Comparison of ENCODE assay signal across 18 cellular contexts in genomic region chr9:95495988-95496387, GRCh38. TPM values are rescaled to one million over a fixed set of nuclear protein-coding genes. Genes with fewer than 3 reads are reported as not detected.
A peak's percentile ranks its signal among the peaks of the same experiment; 100 is the strongest.
DNase-seq lines count a peak whose midpoint lies in the region; ATAC-seq, FAIRE-seq and TF ChIP-seq lines count a peak whose summit lies in the region.
"Had no signal": no experiment of that assay in that cellular context is flagged by ENCODE, and none has a peak within 500 bp of the region (broad histone marks: within the 10 kb centered on the region; RNA-seq: fewer than 3 reads in every experiment).

No MANE protein-coding gene starts in this region.

- no peaks in the 10 kb centered on the region for H3K36me3 Mint-ChIP-seq in natural killer cell
- H3K36me3 Mint-ChIP-seq: activated naive CD4-positive, alpha-beta T cell treated with anti-CD3 and anti-CD28 coated beads, Interleukin-2, amount 10 ng/mL, durations not matched to agents 7 days and 5 days had no signal

- H3K36me3 ChIP-seq in BLaER1 (peaks cover 23% of the 10 kb centered on the region), IMR-90 (ENCODE audit: control insufficient read depth, insufficient read depth, low read length) (peaks cover 4% of the 10 kb centered on the region; the same call in 1 of the 2 replicates), GM12878 (ENCODE audit: control insufficient read depth in 2 of 2, insufficient read depth in 2 of 2, low read length in 1 of 2) (peaks cover 0 to 5% of the 10 kb centered on the region in 2 experiments; a peak in 1 of 4 replicates), upper lobe of left lung (no peaks in the 10 kb centered on the region)
- H3K36me3 ChIP-seq: gastrocnemius medialis had no signal

- H3K4me2 ChIP-seq in BLaER1 (peak overlapping the region; percentile 85), IMR-90 (ENCODE audit: low read depth, low read length) (no peak overlapping the region), GM12878 (ENCODE audit: control insufficient read depth, insufficient read depth) (peak overlapping the region; percentile 95)

- no peak overlapping the region for H4K8ac ChIP-seq in IMR-90 (ENCODE audit: low read depth in 2 of 2, low read length in 2 of 2)

- TF ChIP-seq EP300 in GM12878 (IDR thresholded peaks at IDR 0.05; ENCODE audit: borderline replicate concordance in 1 of 2, control insufficient read depth in 1 of 2, low read depth in 2 of 2, low read length in 2 of 2) (no peak), upper lobe of left lung (IDR thresholded peaks at IDR 0.05) (no peak)

- H3K9me3 ChIP-seq in BLaER1, result no peaks in the 10 kb centered on the region
- H3K9me3 ChIP-seq in IMR-90 (ENCODE audit: control insufficient read depth, insufficient read depth, low read length), result no peaks in the 10 kb centered on the region
- no peaks in the 10 kb centered on the region for H3K9me3 ChIP-seq in GM12878 (replicated peaks; ENCODE audit: control insufficient read depth, insufficient read depth, low read length)
- H3K9me3 ChIP-seq in upper lobe of left lung, result no peaks in the 10 kb centered on the region
- H3K9me3 ChIP-seq: gastrocnemius medialis had no signal

- H3K18ac ChIP-seq in IMR-90 (ENCODE audit: low read depth, low read length), result no peak overlapping the region

- H3K79me2 ChIP-seq in GM12878 (ENCODE audit: control insufficient read depth, insufficient read depth, low read length), result peaks cover 11% of the 10 kb centered on the region

- SMC1A ChIA-PET in GM12878 (lab: Charles Lee; ENCODE audit: uncharacterized antibody, unreplicated experiment), result interaction anchor here (1.1 to 1.9 kb wide), 4 partner anchors 9 to 33 kb away, joined by 3 to 9 read pairs (median 6); no protein-coding TSS in a partner anchor

- H2BK120ac ChIP-seq in IMR-90 (ENCODE audit: low read depth, low read length), result no peak overlapping the region

- no peaks in the 10 kb centered on the region for H3K27me3 ChIP-seq in BLaER1
- H3K27me3 ChIP-seq in IMR-90 (ENCODE audit: control insufficient read depth, insufficient read depth, low read length), result no peaks in the 10 kb centered on the region
- no peaks in the 10 kb centered on the region for H3K27me3 ChIP-seq in GM12878 (replicated peaks in 1 of 2; ENCODE audit: control insufficient read depth in 2 of 2, insufficient read depth in 2 of 2, low read length in 1 of 2)
- H3K27me3 ChIP-seq in upper lobe of left lung, result no peaks in the 10 kb centered on the region
- H3K27me3 ChIP-seq: gastrocnemius medialis had no signal

- H3K9ac ChIP-seq in BLaER1, result no peak overlapping the region
- H3K9ac ChIP-seq in IMR-90 (ENCODE audit: low read depth, low read length), result no peak overlapping the region
- H3K9ac ChIP-seq in GM12878 (ENCODE audit: control insufficient read depth, insufficient read depth, low read length), result no peak overlapping the region

- H2AFZ ChIP-seq in IMR-90 (replicated peaks; ENCODE audit: low read length, poor library complexity) (no peak overlapping the region), GM12878 (ENCODE audit: control insufficient read depth, low read depth, low read length) (no peak overlapping the region)

- H3K23ac ChIP-seq in IMR-90 (ENCODE audit: low read depth, low read length), result no peak overlapping the region

- H3K27ac Mint-ChIP-seq in natural killer cell, result peak overlapping the region; percentile 96 to 99
- H3K27ac Mint-ChIP-seq: HFFc6 had no signal

- POLR2A ChIA-PET in IMR-90 (lab: Charles Lee; ENCODE audit: unreplicated experiment) (no interaction called here), GM12878 (lab: Charles Lee) (interaction anchor here (0.7 to 2.3 kb wide), 4 partner anchors 8 to 33 kb away, joined by 3 to 17 read pairs (median 6); no protein-coding TSS in a partner anchor)

- peaks cover 0 to 9% of the 10 kb centered on the region in 2 donors for H3K27me3 Mint-ChIP-seq in natural killer cell (ENCODE audit: low read depth in 2 of 2)

- peaks cover 31 to 71% of the 10 kb centered on the region in 2 experiments; a peak in 3 of 4 replicates for H3K79me1 ChIP-seq in IMR-90 (ENCODE audit: low read depth in 1 of 2, low read length in 2 of 2)

- intact Hi-C loops in IMR-90 (cut with micrococcal nuclease) (no loop called here), GM12878 (cut with micrococcal nuclease; ENCODE audit: unreplicated experiment) (no loop called here), natural killer cell (cut with micrococcal nuclease) (loop anchor here (2.0 to 10.0 kb wide), 2 partner anchors 513 to 719 kb away; no protein-coding TSS in a partner anchor)

- no peak overlapping the region for H2BK5ac ChIP-seq in IMR-90 (ENCODE audit: low read depth, low read length, poor library complexity, severe bottlenecking)

- no peak overlapping the region for H2BK15ac ChIP-seq in IMR-90 (ENCODE audit: low read depth, low read length)

- H3K4me3 ChIP-seq in BLaER1 (no peak overlapping the region), IMR-90 (ENCODE audit: insufficient read depth, low read depth, low read length) (no peak overlapping the region), GM12878 (no peak overlapping the region), upper lobe of left lung (no peak overlapping the region)
- H3K4me3 ChIP-seq: gastrocnemius medialis had no signal

- no peaks in the 10 kb centered on the region for H3K9me3 Mint-ChIP-seq in natural killer cell
- H3K9me3 Mint-ChIP-seq: activated naive CD4-positive, alpha-beta T cell treated with anti-CD3 and anti-CD28 coated beads, Interleukin-2, amount 10 ng/mL, durations not matched to agents 7 days and 5 days; HFFc6 had no signal

- H2AK9ac ChIP-seq in IMR-90 (replicated peaks; ENCODE audit: low read depth, low read length, poor library complexity), result no peak overlapping the region

- RAD21 ChIA-PET in GM12878 (lab: Charles Lee; ENCODE audit: unreplicated experiment), result interaction anchor here (1.0 to 1.4 kb wide), 5 partner anchors 9 to 16 kb away, joined by 3 to 5 read pairs (median 3); no protein-coding TSS in a partner anchor

- CTCF ChIA-PET in IMR-90 (lab: Yijun Ruan, JAX) (interaction anchor here (0.5 to 0.7 kb wide), 4 partner anchors 45 to 1482 kb away, joined by 3 to 5 read pairs (median 4); no protein-coding TSS in a partner anchor), GM12878 (lab: Yijun Ruan, JAX) (interaction anchor here (0.8 to 1.7 kb wide), 2 partner anchors 8 to 316 kb away, joined by 3 to 7 read pairs; no protein-coding TSS in a partner anchor)

- TF ChIP-seq CTCF in IMR-90 (conservative IDR thresholded peaks at IDR 0.05; ENCODE audit: low read depth, low read length) (no peak), GM12878 (IDR thresholded peaks at IDR 0.05 in 2 of 3, conservative IDR thresholded peaks at IDR 0.05 in 1 of 3; ENCODE audit: control insufficient read depth in 2 of 3, extremely low read depth in 1 of 3, insufficient read depth in 1 of 3, low read depth in 3 of 3, low read length in 3 of 3) (no peak), natural killer cell (IDR thresholded peaks at IDR 0.05) (no peak), upper lobe of left lung (IDR thresholded peaks at IDR 0.05) (no peak)

- 0 out of 2 replicates have a peak overlapping the region, but pooled peaks have one; percentile 12 for H2AK5ac ChIP-seq in IMR-90 (ENCODE audit: low read depth, low read length)

- dilution Hi-C loops in IMR-90 (cut with HindIII; ENCODE audit: low sequenced_read_pairs, unreplicated experiment), result no loop called here

- no peak overlapping the region; the same call in 1 of the 2 replicates for H3K27ac ChIP-seq in BLaER1
- H3K27ac ChIP-seq in IMR-90 (ENCODE audit: insufficient read depth, low read length), result no peak overlapping the region
- no peak overlapping the region for H3K27ac ChIP-seq in GM12878 (ENCODE audit: control insufficient read depth, insufficient read depth)
- H3K27ac ChIP-seq in upper lobe of left lung, result no peak overlapping the region
- H3K27ac ChIP-seq: gastrocnemius medialis, WERI-Rb-1 had no signal

- H3K4me3 Mint-ChIP-seq in natural killer cell, result peak overlapping the region; percentile 98
- H3K4me3 Mint-ChIP-seq: activated naive CD4-positive, alpha-beta T cell treated with anti-CD3 and anti-CD28 coated beads, Interleukin-2, amount 10 ng/mL, durations not matched to agents 7 days and 5 days; HFFc6 had no signal

- ATAC-seq in IMR-90 (ENCODE audit: low read depth) (no peak), GM12878 (no peak), natural killer cell (no peak), upper lobe of left lung (ENCODE audit: low FRiP score in 2 of 2) (no peak)
- ATAC-seq: gastrocnemius medialis, PC-3 had no signal

- FAIRE-seq in GM12878 (lab: Jason Lieb, UNC), result no peak
- FAIRE-seq: GM12892 had no signal

- BruUV-seq in IMR-90 (replicated peaks; lab: Mats Ljungman, UMichigan) (no TSS peak), GM12878 (replicated peaks; lab: Mats Ljungman, UMichigan) (no TSS peak)

- peaks cover 88% of the 10 kb centered on the region for H4K20me1 ChIP-seq in BLaER1
- peaks cover 46% of the 10 kb centered on the region for H4K20me1 ChIP-seq in IMR-90 (ENCODE audit: insufficient read depth, low read length)
- H4K20me1 ChIP-seq in GM12878 (ENCODE audit: control insufficient read depth, insufficient read depth), result no peaks in the 10 kb centered on the region

- DNase-seq in IMR-90 (no peak), GM12878 (ENCODE audit: low read depth, low spot score) (no peak), natural killer cell (no peak), NCI-H1092 (lab: John Stamatoyannopoulos, UW) (no peak), hepatic stellate cell (ENCODE audit: low spot score) (no peak), NCI-H1930 (lab: John Stamatoyannopoulos, UW) (no peak), upper lobe of left lung (no peak)
- DNase-seq: activated naive CD4-positive, alpha-beta T cell treated with anti-CD3 and anti-CD28 coated beads, Interleukin-2, amount 10 ng/mL, durations not matched to agents 7 days and 5 days; DMS79 treated with DMSO at 0.1 percent for 48 hours; gastrocnemius medialis; HFFc6; islet precursor cell; NCI-H2029; PC-3; posterior cingulate gyrus; WERI-Rb-1 had no signal

- TF ChIP-seq POLR2A in IMR-90 (IDR thresholded peaks at IDR 0.05; ENCODE audit: low read depth, low read length) (no peak), GM12878 (IDR thresholded peaks at IDR 0.05; ENCODE audit: low read depth, low read length) (no peak), upper lobe of left lung (IDR thresholded peaks at IDR 0.05) (no peak)

- peaks cover 62 to 64% of the 10 kb centered on the region in 2 donors for H3K4me1 Mint-ChIP-seq in natural killer cell

- in situ Hi-C loops in IMR-90 (cut with MboI; ENCODE audit: low sequenced_read_pairs), result no loop called here
- in situ Hi-C loops in GM12878 (cut with MboI), result no loop called here

- H3K9me1 ChIP-seq in IMR-90 (ENCODE audit: insufficient read depth, low read length), result peaks cover 20% of the 10 kb centered on the region; the same call in 1 of the 2 replicates

- no peak overlapping the region for H3K14ac ChIP-seq in IMR-90 (replicated peaks; ENCODE audit: low read depth, low read length)

- no peak overlapping the region for H2BK20ac ChIP-seq in IMR-90 (ENCODE audit: low read depth, low read length)

- H4K91ac ChIP-seq in IMR-90 (ENCODE audit: insufficient read depth, low read depth, low read length), result peak overlapping the region; percentile 12; the same call in 1 of the 2 replicates

- H3K56ac ChIP-seq in IMR-90 (ENCODE audit: extremely low read depth, insufficient read depth, low read length), result no peak overlapping the region

- H4K5ac ChIP-seq in IMR-90 (ENCODE audit: low read depth, low read length), result no peak overlapping the region

- peaks cover 57% of the 10 kb centered on the region for H3K4me1 ChIP-seq in BLaER1
- peaks cover 24% of the 10 kb centered on the region for H3K4me1 ChIP-seq in IMR-90 (ENCODE audit: control insufficient read depth, insufficient read depth, low read length)
- H3K4me1 ChIP-seq in GM12878 (ENCODE audit: control insufficient read depth, insufficient read depth, low read length), result peaks cover 20% of the 10 kb centered on the region
- H3K4me1 ChIP-seq in upper lobe of left lung, result peaks cover 19 to 43% (median 33%) of the 10 kb centered on the region in 4 donors
- H3K4me1 ChIP-seq: gastrocnemius medialis had no signal

- TF ChIP-seq RAD21 in IMR-90 (IDR thresholded peaks at IDR 0.05; ENCODE audit: low read length) (no peak), GM12878 (IDR thresholded peaks at IDR 0.05; ENCODE audit: insufficient read depth, low read depth, low read length) (no peak)

- WGBS in IMR-90 (ENCODE audit: extremely low coverage in 2 of 2, insufficient read length in 1 of 2), 2 experiments, result 84% methylated on average over 9 of the region's 13 CpGs; no CpG with 5 or more reads in 1 of the 2 experiments
- 87% methylated on average over 13 of the region's 13 CpGs for WGBS in GM12878 (ENCODE audit: insufficient coverage, insufficient replicate concordance, low lambda C conversion rate, missing lambda C conversion rate)
- 88 to 89% methylated on average over 13 of the region's 13 CpGs for WGBS in upper lobe of left lung, 2 donors

- H3K4ac ChIP-seq in IMR-90 (ENCODE audit: low read depth, low read length), result no peak overlapping the region

RNA-seq across cellular contexts. Expression of gene PTCH1, which starts 20.8 kb away (rescaled TPM):
- total RNA-seq in IMR-90 (2012; rRNA removed) (4.1 and 5.3 TPM in 2 replicates), GM12878 (2014; rRNA removed) (1.7 and 2.9 TPM in 2 replicates), GM12878 (2014; rRNA removed; fragmentation: Illumina TruSeq; extraction: Trizol) (0.92 and 1.5 TPM in 2 replicates), GM12878 (2021) (4.0 and 5.7 TPM in 2 replicates), natural killer cell (100 to 1,000 TPM in 1 of 3 donors, 10 to 100 TPM in 2; 60.9 to 127 (median 82.1) TPM), upper lobe of left lung (10 to 100 TPM in 5 of 6 donors, 1 to 10 TPM in 1; 7.4 to 28.0 (median 13.9) TPM)
- polyA plus RNA-seq in IMR-90 (2012; rRNA removed) (5.0 and 6.0 TPM in 2 replicates), GM12878 (2011; rRNA removed) (4.8 and 6.1 TPM in 2 replicates), GM12878 (2014; fragmentation: Illumina TruSeq; extraction: Trizol) (2.8 and 3.0 TPM in 2 replicates), GM12878 (2014; fragmentation: Nextera tagmentation; extraction: Ambion mirVana) (under 1 TPM; 0.16 to 0.48 TPM), GM12878 (2014; rRNA removed) (2.5 and 3.2 TPM in 2 replicates), GM12878 (2016; fragmentation: Nextera tagmentation; extraction: Ambion mirVana) (1 to 10 TPM; 2.3 TPM)
- polyA plus RNA-seq in IMR-90 (2012; cell fraction: cytosol; rRNA removed), result 2.0 and 3.7 TPM in 2 replicates
- 12.6 and 14.4 TPM in 2 replicates for polyA plus RNA-seq in IMR-90 (2012; cell fraction: nucleus; rRNA removed; ENCODE audit: low replicate concordance)
- 8.2 and 14.4 TPM in 2 replicates for total RNA-seq in GM12878 (2013; cell fraction: nucleolus; rRNA removed)
- 3.3 TPM for polyA plus RNA-seq in GM12878 (2011; ENCODE audit: low read depth)
- 4.7 and 10.5 TPM in 2 replicates for polyA plus RNA-seq in GM12878 (2011; cell fraction: cytosol; rRNA removed)
- polyA plus RNA-seq in GM12878 (2011; cell fraction: nucleus; rRNA removed), result 19.4 TPM in 2 replicates
- 4.5 and 5.3 TPM in 2 replicates for polyA plus RNA-seq in GM12878 (2012)
- polyA minus RNA-seq in GM12878 (2011; rRNA and poly(A)+ RNA removed), result 17.5 and 21.4 TPM in 2 replicates
- polyA minus RNA-seq in GM12878 (2011; cell fraction: cytosol; rRNA and poly(A)+ RNA removed), result 9.3 and 12.0 TPM in 2 replicates
- polyA minus RNA-seq in GM12878 (2011; cell fraction: nucleus; rRNA and poly(A)+ RNA removed), result 21.4 and 38.0 TPM in 2 replicates
